In the genomic region with DNA sequence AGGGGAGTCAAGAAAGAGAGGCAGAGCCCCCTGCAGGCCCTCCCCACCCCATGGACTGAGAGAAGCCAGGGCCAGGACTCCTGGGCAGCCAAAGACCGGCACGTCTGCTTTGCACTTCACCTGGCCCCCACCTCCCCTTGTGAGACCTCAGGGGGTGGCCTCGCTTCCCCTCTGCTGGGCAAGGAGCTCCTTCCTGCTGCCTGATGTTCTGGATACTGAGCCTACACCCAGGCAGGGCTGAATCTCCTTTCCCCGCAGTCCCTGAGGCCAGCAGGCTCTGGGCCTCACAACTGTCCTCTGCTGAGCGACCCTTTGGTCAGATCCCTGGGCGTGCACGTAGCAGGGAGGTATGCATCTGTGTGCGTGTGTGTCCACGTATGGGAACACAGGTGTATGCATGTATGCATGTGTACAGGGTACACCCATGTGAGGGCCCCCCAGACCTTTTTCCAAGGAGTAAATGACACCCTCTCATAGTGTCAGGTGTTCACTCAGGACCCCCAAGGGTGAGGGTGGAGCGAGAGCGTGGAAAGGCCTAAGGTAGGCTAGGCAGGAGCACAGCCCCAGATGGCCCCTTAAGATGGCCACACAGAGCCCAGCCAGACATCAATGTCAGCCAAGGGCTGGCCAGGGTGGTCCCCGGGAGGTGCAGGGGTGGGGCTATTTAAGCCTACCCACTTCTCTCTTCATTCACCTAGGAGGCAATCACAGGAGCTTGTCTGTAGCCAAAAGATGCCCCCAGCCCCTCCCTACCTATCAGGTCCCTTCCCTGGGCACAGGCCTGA, we compare ENCODE assay signal across 22 cellular contexts. TPM values are rescaled to one million over a fixed set of nuclear protein-coding genes. Genes with fewer than 3 reads are reported as not detected.
"Had no signal": no experiment of that assay in that cellular context is flagged by ENCODE, and none has a peak within 500 bp of the region (broad histone marks: within the 10 kb centered on the region; RNA-seq: fewer than 3 reads in every experiment).

No MANE protein-coding gene starts in this region.

- H3K9me3 ChIP-seq: esophagus squamous epithelium, gastroesophageal sphincter, neutrophil, right atrium auricular region, suprapubic skin, thyroid gland, uterus had no signal

- H3K27me3 ChIP-seq: thyroid gland, uterus had no signal

- H3K4me2 ChIP-seq: hepatocyte had no signal

- DNase-seq: effector memory CD8-positive, alpha-beta T cell; esophagus squamous epithelium; foreskin fibroblast; mesenchymal stem cell; midbrain; naive B cell; nephron progenitor cell; stimulated activated CD4-positive, alpha-beta T cell treated with anti-CD3 and anti-CD28 coated beads, Interleukin-2, amount 100 ng/mL, for 48 hours; stimulated activated CD8-positive, alpha-beta memory T cell treated with anti-CD3 and anti-CD28 coated beads, Interleukin-4, amount 100 ng/mL, for 48 hours; stimulated activated naive CD8-positive, alpha-beta T cell treated with anti-CD3 and anti-CD28 coated beads, Interleukin-15, Interleukin-2, amounts not matched to agents 100 U/mL and 50 U/mL, for 24 hours; thyroid gland; uterus had no signal

- H3K4me3 Mint-ChIP-seq: dendritic cell treated with granulocyte-macrophage colony-stimulating factor and Interleukin-4, amounts not matched to agents 40 ng/mL and 50 ng/mL, for 4 days; nephron progenitor cell had no signal

- ATAC-seq: effector memory CD8-positive, alpha-beta T cell; gastroesophageal sphincter; stimulated activated effector memory CD8-positive, alpha-beta T cell treated with anti-CD3 and anti-CD28 coated beads, Interleukin-12 subunit alpha, Interleukin-12 subunit beta, amount 100 ng/mL, for 72 hours; stimulated activated naive CD8-positive, alpha-beta T cell treated with anti-CD3 and anti-CD28 coated beads, Interleukin-15, Interleukin-2, amounts not matched to agents 100 U/mL and 50 U/mL, for 24 hours had no signal

- H3K36me3 Mint-ChIP-seq: naive B cell; stimulated activated effector memory CD8-positive, alpha-beta T cell treated with anti-CD3 and anti-CD28 coated beads, Interleukin-12 subunit alpha, Interleukin-12 subunit beta, amount 100 ng/mL, for 72 hours; type B pancreatic cell had no signal

- H3K36me3 ChIP-seq: esophagus squamous epithelium, gastroesophageal sphincter, neutrophil, right atrium auricular region, suprapubic skin, thyroid gland, uterus had no signal

- H2AFZ ChIP-seq: hepatocyte had no signal

- H3K27ac Mint-ChIP-seq: dendritic cell treated with granulocyte-macrophage colony-stimulating factor and Interleukin-4, amounts not matched to agents 40 ng/mL and 50 ng/mL, for 4 days; effector memory CD8-positive, alpha-beta T cell; naive B cell; nephron progenitor cell; stimulated activated effector memory CD8-positive, alpha-beta T cell treated with anti-CD3 and anti-CD28 coated beads, Interleukin-12 subunit alpha, Interleukin-12 subunit beta, amount 100 ng/mL, for 72 hours; type B pancreatic cell had no signal

- H3K9me3 Mint-ChIP-seq: central memory CD8-positive, alpha-beta T cell; dendritic cell treated with granulocyte-macrophage colony-stimulating factor and Interleukin-4, amounts not matched to agents 40 ng/mL and 50 ng/mL, for 4 days; effector memory CD8-positive, alpha-beta T cell; naive B cell; nephron progenitor cell; stimulated activated effector memory CD8-positive, alpha-beta T cell treated with anti-CD3 and anti-CD28 coated beads, Interleukin-12 subunit alpha, Interleukin-12 subunit beta, amount 100 ng/mL, for 72 hours; type B pancreatic cell had no signal

- H3K4me1 Mint-ChIP-seq: nephron progenitor cell had no signal

- H3K27ac ChIP-seq: esophagus squamous epithelium, gastroesophageal sphincter, hepatocyte, neutrophil, right atrium auricular region, suprapubic skin, thyroid gland, uterus had no signal

- H3K4me3 ChIP-seq: gastroesophageal sphincter, hepatocyte, lung, right atrium auricular region, suprapubic skin, thyroid gland, uterus had no signal

RNA-seq across cellular contexts. Expression of a gene that starts 1.9 kb away (rescaled TPM):
- polyA plus RNA-seq: hepatocyte had no signal
